Comparison of ENCODE assay signal across 23 cellular contexts in genomic region chr4:164358400-164358799, GRCh38.
DNase-seq lines count a peak whose midpoint lies in the region; ATAC-seq and TF ChIP-seq lines count a peak whose summit lies in the region.
"Had no signal": no experiment of that assay in that cellular context is flagged by ENCODE, and none has a peak within 500 bp of the region (broad histone marks: within the 10 kb centered on the region; RNA-seq: fewer than 3 reads in every experiment).

No MANE protein-coding gene starts in this region.

- H2AFZ ChIP-seq in KMS-11 (ENCODE audit: low read depth) (no peak overlapping the region), OCI-LY3 (ENCODE audit: low read depth, low read length) (0 out of 2 replicates have a peak overlapping the region, but pooled peaks have one; percentile 10)

- H3K27ac ChIP-seq in KMS-11 (no peak overlapping the region), OCI-LY3 (ENCODE audit: low read length) (no peak overlapping the region), ascending aorta (no peak overlapping the region), uterus (no peak overlapping the region)
- H3K27ac ChIP-seq: A549; BLaER1 treated with 17β-estradiol and CSF1 and Interleukin-3, amounts not matched to agents 10 nM and 100 nM had no signal

- no peak overlapping the region for H3K9ac ChIP-seq in KMS-11
- no peak overlapping the region for H3K9ac ChIP-seq in OCI-LY3 (ENCODE audit: low read length)
- H3K9ac ChIP-seq: BLaER1 treated with 17β-estradiol and CSF1 and Interleukin-3, amounts not matched to agents 10 nM and 100 nM had no signal

- H3K4me3 ChIP-seq in KMS-11 (IDR thresholded peaks at IDR 0.05; ENCODE audit: insufficient read depth, low read depth, low read length) (no peak overlapping the region), OCI-LY3 (ENCODE audit: low read length) (no peak overlapping the region), ascending aorta (no peak overlapping the region), uterus (no peak overlapping the region)
- H3K4me3 ChIP-seq: A549; BLaER1 treated with 17β-estradiol and CSF1 and Interleukin-3, amounts not matched to agents 10 nM and 100 nM; GM12878; HAP-1 had no signal

- H3K27me3 ChIP-seq in KMS-11 (ENCODE audit: insufficient read depth, low read depth): no peaks in the 10 kb centered on the region
- H3K27me3 ChIP-seq in OCI-LY3 (ENCODE audit: low read depth, low read length): no peaks in the 10 kb centered on the region
- H3K27me3 ChIP-seq in ascending aorta: no peaks in the 10 kb centered on the region
- no peaks in the 10 kb centered on the region for H3K27me3 ChIP-seq in uterus
- H3K27me3 ChIP-seq: BE2C; BLaER1 treated with 17β-estradiol and CSF1 and Interleukin-3, amounts not matched to agents 10 nM and 100 nM had no signal

- DNase-seq in NCI-H524 (lab: John Stamatoyannopoulos, UW) (no peak), ascending aorta (ENCODE audit: low spot score in 2 of 2) (no peak), uterus (no peak)
- DNase-seq: 8988T; ACHN; AML-193; BE2C; CD4-positive, alpha-beta T cell; CD8-positive, alpha-beta memory T cell; DMS 273 treated with DMSO at 0.1 percent for 48 hours; DMS79; EL; GDM1; GOT3; HFFc6 had no signal

- intact Hi-C loops in ascending aorta (cut with DNase I): no loop called here
- intact Hi-C loops in uterus (cut with DNase I; ENCODE audit: low total_unique reads): no loop called here

- H3K9me3 ChIP-seq in OCI-LY3 (ENCODE audit: insufficient read depth, low read length) (no peaks in the 10 kb centered on the region), ascending aorta (no peaks in the 10 kb centered on the region), uterus (no peaks in the 10 kb centered on the region)
- H3K9me3 ChIP-seq: A549; BE2C; BLaER1 treated with 17β-estradiol and CSF1 and Interleukin-3, amounts not matched to agents 10 nM and 100 nM; HAP-1 had no signal

- ATAC-seq in GM18520 (IDR thresholded peaks at IDR 0.05; ENCODE audit: unreplicated experiment) (peak; percentile 35), GM21737 (IDR thresholded peaks at IDR 0.05; ENCODE audit: unreplicated experiment) (no peak)
- ATAC-seq: A549, GM12878 had no signal

- no peak for TF ChIP-seq CTCF in KMS-11 (conservative IDR thresholded peaks at IDR 0.05; ENCODE audit: low read depth, low read length)
- no peak for TF ChIP-seq CTCF in OCI-LY3 (IDR thresholded peaks at IDR 0.05; ENCODE audit: low read depth, low read length)
- TF ChIP-seq CTCF in ascending aorta (IDR thresholded peaks at IDR 0.05): no peak
- TF ChIP-seq CTCF in uterus (IDR thresholded peaks at IDR 0.05): no peak

- H3K4me2 ChIP-seq in KMS-11: peak overlapping the region; percentile 18; the same call in 1 of the 2 replicates
- H3K4me2 ChIP-seq in OCI-LY3 (ENCODE audit: low read length): peak overlapping the region; percentile 1; the same call in 1 of the 2 replicates
- H3K4me2 ChIP-seq: A549 had no signal

- H3K36me3 ChIP-seq in KMS-11 (ENCODE audit: insufficient read depth) (no peaks in the 10 kb centered on the region), OCI-LY3 (replicated peaks; ENCODE audit: low read depth, low read length) (no peaks in the 10 kb centered on the region), ascending aorta (no peaks in the 10 kb centered on the region), uterus (no peaks in the 10 kb centered on the region)
- H3K36me3 ChIP-seq: BE2C; BLaER1 treated with 17β-estradiol and CSF1 and Interleukin-3, amounts not matched to agents 10 nM and 100 nM; HAP-1 had no signal

- H3K4me1 ChIP-seq in KMS-11 (ENCODE audit: low read depth, poor library complexity, severe bottlenecking) (no peaks in the 10 kb centered on the region), OCI-LY3 (ENCODE audit: low read length) (no peaks in the 10 kb centered on the region), ascending aorta (no peaks in the 10 kb centered on the region), uterus (no peaks in the 10 kb centered on the region)
- H3K4me1 ChIP-seq: A549; BE2C; BLaER1 treated with 17β-estradiol and CSF1 and Interleukin-3, amounts not matched to agents 10 nM and 100 nM; HAP-1 had no signal

- TF ChIP-seq POLR2A in uterus (IDR thresholded peaks at IDR 0.05): no peak

- no peaks in the 10 kb centered on the region for H4K20me1 ChIP-seq in KMS-11 (ENCODE audit: insufficient read depth)
- H4K20me1 ChIP-seq in OCI-LY3 (ENCODE audit: insufficient read depth, low read length): no peaks in the 10 kb centered on the region
- H4K20me1 ChIP-seq: BLaER1 treated with 17β-estradiol and CSF1 and Interleukin-3, amounts not matched to agents 10 nM and 100 nM had no signal

- H3K79me2 ChIP-seq in KMS-11 (ENCODE audit: insufficient read depth, low read depth): no peaks in the 10 kb centered on the region
- no peaks in the 10 kb centered on the region for H3K79me2 ChIP-seq in OCI-LY3 (ENCODE audit: low read length)
